Comparison of ENCODE assay signal across 21 cellular contexts in the genomic region with DNA sequence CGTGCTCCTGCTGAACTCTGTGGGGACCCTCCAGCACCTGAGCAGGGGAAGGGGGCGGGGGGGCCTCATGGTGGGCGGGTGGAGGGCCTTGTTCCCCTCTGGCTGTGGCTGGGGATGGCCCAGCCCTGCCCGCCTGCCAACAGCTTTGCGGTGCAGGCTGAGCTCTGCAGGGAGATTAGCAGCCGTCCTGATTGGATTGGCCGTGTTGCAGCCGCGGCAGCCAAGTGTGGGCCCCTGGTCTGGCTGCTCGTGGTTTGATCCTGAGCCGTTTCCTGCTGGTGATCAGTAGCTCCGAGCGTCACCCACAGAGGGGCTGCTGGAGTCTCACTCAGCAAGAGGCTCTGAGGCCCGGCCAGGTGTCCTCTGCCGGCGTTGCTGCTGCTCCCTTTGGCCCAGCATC. TPM values are rescaled to one million over a fixed set of nuclear protein-coding genes. Genes with fewer than 3 reads are reported as not detected.
DNase-seq lines count a peak whose midpoint lies in the region; ATAC-seq and TF ChIP-seq lines count a peak whose summit lies in the region.
"Had no signal": no experiment of that assay in that cellular context is flagged by ENCODE, and none has a peak within 500 bp of the region (broad histone marks: within the 10 kb centered on the region; RNA-seq: fewer than 3 reads in every experiment).

No MANE protein-coding gene starts in this region.

- TF ChIP-seq EP300 in stomach (IDR thresholded peaks at IDR 0.05) (no peak), gastroesophageal sphincter (IDR thresholded peaks at IDR 0.05) (no peak)

- DNase-seq in NCI-H2107 treated with DMSO at 0.1 percent for 48 hours (lab: John Stamatoyannopoulos, UW; ENCODE audit: unreplicated experiment), result peak; percentile 20
- DNase-seq in NCI-H2107 (lab: John Stamatoyannopoulos, UW), result no peak
- DNase-seq in SK-N-DZ (ENCODE audit: low spot score), result peak; percentile 79
- peak in 1 of 10 donors; percentile 66 for DNase-seq in dorsolateral prefrontal cortex
- DNase-seq in stomach, result peak; percentile 63
- DNase-seq in RPMI8226, result no peak
- DNase-seq in activated CD8-positive, alpha-beta memory T cell treated with anti-CD3 and anti-CD28 coated beads, Interleukin-2, amount 50 U/mL, for 4 hours, result no peak
- DNase-seq: activated CD4-positive, alpha-beta T cell treated with anti-CD3 and anti-CD28 coated beads for 48 hours; COR-L47; DND-41; HFFc6; kidney glomerular epithelial cell; NCI-H1048; NCI-H2081 treated with DMSO at 0.1 percent for 48 hours; NCI-H748 treated with DMSO at 0.1 percent for 48 hours; nucleus accumbens; OCI-M1; Right ventricle myocardium superior; stimulated activated naive CD8-positive, alpha-beta T cell treated with anti-CD3 and anti-CD28 coated beads, Interleukin-15, amount 100 ng/mL, for 72 hours; trophoblast cell had no signal

- H3K9me3 ChIP-seq in stomach, result no peaks in the 10 kb centered on the region
- H3K9me3 ChIP-seq in gastroesophageal sphincter, result no peaks in the 10 kb centered on the region

- H3K4me3 ChIP-seq in dorsolateral prefrontal cortex (peak overlapping the region in 1 of 59 donors; percentile 2), stomach (no peak overlapping the region), gastroesophageal sphincter (no peak overlapping the region)

- no peaks in the 10 kb centered on the region for H3K27me3 ChIP-seq in dorsolateral prefrontal cortex
- no peaks in the 10 kb centered on the region for H3K27me3 ChIP-seq in stomach
- no peaks in the 10 kb centered on the region for H3K27me3 ChIP-seq in gastroesophageal sphincter

- H3K4me1 ChIP-seq in stomach (peaks cover 76 to 92% (median 90%) of the 10 kb centered on the region in 4 donors), gastroesophageal sphincter (peaks cover 0 to 42% (median 15%) of the 10 kb centered on the region in 3 donors)

- 36 to 100% (median 37%) methylated on average over 1 to 16 of the region's 16 CpGs for WGBS in stomach, 5 donors
- WGBS in gastroesophageal sphincter (ENCODE audit: low coverage in 1 of 2), 2 donors, result no CpG with 5 or more reads among the region's 16 CpGs

- H3K36me3 ChIP-seq in stomach (peaks cover 0 to 42% (median 16%) of the 10 kb centered on the region in 4 donors), gastroesophageal sphincter (peaks cover 0 to 56% of the 10 kb centered on the region in 2 donors)

- TF ChIP-seq CTCF in dorsolateral prefrontal cortex (IDR thresholded peaks at IDR 0.05 in 54 of 56, conservative IDR thresholded peaks at IDR 0.05 in 2 of 56; ENCODE audit: low read depth in 1 of 56, partially characterized antibody in 56 of 56), result no peak
- TF ChIP-seq CTCF in stomach (IDR thresholded peaks at IDR 0.05), result no peak
- no peak for TF ChIP-seq CTCF in gastroesophageal sphincter (IDR thresholded peaks at IDR 0.05)

- intact Hi-C loops in dorsolateral prefrontal cortex (cut with DNase I), result no loop called here
- intact Hi-C loops in stomach (cut with DNase I; ENCODE audit: low total_unique reads), result no loop called here

- H3K27ac ChIP-seq in dorsolateral prefrontal cortex (peak overlapping the region in 51 of 59 donors; percentile 7 to 96 (median 58)), stomach (peak overlapping the region; percentile 38 to 80 (median 77)), gastroesophageal sphincter (no peak overlapping the region)

- TF ChIP-seq POLR2A in stomach (IDR thresholded peaks at IDR 0.05) (no peak), gastroesophageal sphincter (IDR thresholded peaks at IDR 0.05) (no peak)

- no peak for ATAC-seq in gastroesophageal sphincter
- ATAC-seq: stimulated activated naive CD8-positive, alpha-beta T cell treated with anti-CD3 and anti-CD28 coated beads, Interleukin-15, amount 100 ng/mL, for 72 hours had no signal

RNA-seq across cellular contexts. Expression of gene BAIAP2, which starts 32.4 kb away (rescaled TPM):
- 26.1 and 29.6 TPM in 2 replicates for polyA plus RNA-seq in SK-N-DZ (2014; cell fraction: cytosol; rRNA removed)
- polyA plus RNA-seq in SK-N-DZ (2014; cell fraction: nucleus; rRNA removed), result 37.3 and 59.3 TPM in 2 replicates
- total RNA-seq in dorsolateral prefrontal cortex (100 to 1,000 TPM; 104 to 353 (median 235) TPM), stomach (100 to 1,000 TPM in 2 of 5 donors, 10 to 100 TPM in 3; 21.1 to 263 (median 96.9) TPM), gastroesophageal sphincter (10 to 100 TPM; 32.7 to 54.9 (median 40.6) TPM)
- polyA plus RNA-seq in stomach, result 10 to 100 TPM; 37.5 to 66.1 (median 46.6) TPM

Comparison
In these comparisons a context has a peak if more than half of its experiments do, and no peak if none do; other contexts are left out.
1. DNase-seq: peak in NCI-H2107 treated with DMSO at 0.1 percent for 48 hours (single experiment), SK-N-DZ (single experiment) and stomach (single experiment); none in NCI-H2107 (single experiment), RPMI8226 (single experiment) and activated CD8-positive, alpha-beta memory T cell treated with anti-CD3 and anti-CD28 coated beads, Interleukin-2, amount 50 U/mL, for 4 hours (single experiment).
2. H3K27ac ChIP-seq: peak in dorsolateral prefrontal cortex (51 of 59) and stomach (5 of 5); none in gastroesophageal sphincter (0 of 4).